11 cellular contexts compared by ENCODE assay signal in genomic region chr14:97218336-97218712, GRCh38.
DNase-seq lines count a peak whose midpoint lies in the region; ATAC-seq and TF ChIP-seq lines count a peak whose summit lies in the region.
"Had no signal": no experiment of that assay in that cellular context is flagged by ENCODE, and none has a peak within 500 bp of the region (broad histone marks: within the 10 kb centered on the region; RNA-seq: fewer than 3 reads in every experiment).

No MANE protein-coding gene starts in this region.

- H3K27ac ChIP-seq in suprapubic skin (no peak overlapping the region), transverse colon (no peak overlapping the region), PC-9 (no peak overlapping the region)

- H3K36me3 Mint-ChIP-seq in activated naive CD4-positive, alpha-beta T cell treated with anti-CD3 and anti-CD28 coated beads for 36 hours (ENCODE audit: low read depth), result no peaks in the 10 kb centered on the region
- H3K36me3 Mint-ChIP-seq in activated naive CD8-positive, alpha-beta T cell treated with anti-CD3 and anti-CD28 coated beads, Interleukin-2, amount 10 ng/mL, durations not matched to agents 7 days and 5 days, result peaks cover 2% of the 10 kb centered on the region

- TF ChIP-seq POLR2A in suprapubic skin (IDR thresholded peaks at IDR 0.05) (no peak), transverse colon (IDR thresholded peaks at IDR 0.05) (no peak)

- peaks cover 14% of the 10 kb centered on the region for H3K4me1 Mint-ChIP-seq in activated naive CD4-positive, alpha-beta T cell treated with anti-CD3 and anti-CD28 coated beads for 36 hours (ENCODE audit: low read depth)
- H3K4me1 Mint-ChIP-seq in activated naive CD8-positive, alpha-beta T cell treated with anti-CD3 and anti-CD28 coated beads, Interleukin-2, amount 10 ng/mL, durations not matched to agents 7 days and 5 days, result peaks cover 14% of the 10 kb centered on the region

- H3K4me3 ChIP-seq in suprapubic skin (peak overlapping the region; percentile 47), transverse colon (peak overlapping the region in 1 of 4 donors; percentile 41), PC-9 (no peak overlapping the region)

- no peaks in the 10 kb centered on the region for H3K9me3 ChIP-seq in suprapubic skin
- H3K9me3 ChIP-seq in transverse colon, result no peaks in the 10 kb centered on the region
- H3K9me3 ChIP-seq in PC-9 (ENCODE audit: insufficient read depth, low read depth), result no peaks in the 10 kb centered on the region

- peaks cover 3% of the 10 kb centered on the region for H3K27me3 Mint-ChIP-seq in activated naive CD4-positive, alpha-beta T cell treated with anti-CD3 and anti-CD28 coated beads for 36 hours (ENCODE audit: low read depth)
- peaks cover 45% of the 10 kb centered on the region for H3K27me3 Mint-ChIP-seq in activated naive CD8-positive, alpha-beta T cell treated with anti-CD3 and anti-CD28 coated beads, Interleukin-2, amount 10 ng/mL, durations not matched to agents 7 days and 5 days

- H3K9me3 Mint-ChIP-seq in activated naive CD4-positive, alpha-beta T cell treated with anti-CD3 and anti-CD28 coated beads for 36 hours, result no peaks in the 10 kb centered on the region
- no peaks in the 10 kb centered on the region for H3K9me3 Mint-ChIP-seq in activated naive CD8-positive, alpha-beta T cell treated with anti-CD3 and anti-CD28 coated beads, Interleukin-2, amount 10 ng/mL, durations not matched to agents 7 days and 5 days

- no TSS peak for BruUV-seq in PC-9 (replicated peaks; lab: Mats Ljungman, UMichigan)

- H3K4me2 ChIP-seq in PC-9, result no peak overlapping the region

- no peaks in the 10 kb centered on the region for H4K20me1 ChIP-seq in PC-9 (ENCODE audit: insufficient read depth)

- no peaks in the 10 kb centered on the region for H3K36me3 ChIP-seq in suprapubic skin
- H3K36me3 ChIP-seq in transverse colon, result no peaks in the 10 kb centered on the region
- no peaks in the 10 kb centered on the region for H3K36me3 ChIP-seq in PC-9 (ENCODE audit: low read depth)

- H2AFZ ChIP-seq in PC-9, result no peak overlapping the region

- H3K79me2 ChIP-seq in PC-9 (ENCODE audit: low read depth), result no peaks in the 10 kb centered on the region

- peak overlapping the region; percentile 72 for H3K4me3 Mint-ChIP-seq in activated naive CD4-positive, alpha-beta T cell treated with anti-CD3 and anti-CD28 coated beads for 36 hours
- H3K4me3 Mint-ChIP-seq in activated naive CD8-positive, alpha-beta T cell treated with anti-CD3 and anti-CD28 coated beads, Interleukin-2, amount 10 ng/mL, durations not matched to agents 7 days and 5 days, result peak overlapping the region; percentile 80

- no peak overlapping the region for H3K27ac Mint-ChIP-seq in activated naive CD4-positive, alpha-beta T cell treated with anti-CD3 and anti-CD28 coated beads for 36 hours
- H3K27ac Mint-ChIP-seq in activated naive CD8-positive, alpha-beta T cell treated with anti-CD3 and anti-CD28 coated beads, Interleukin-2, amount 10 ng/mL, durations not matched to agents 7 days and 5 days, result no peak overlapping the region
- H3K27ac Mint-ChIP-seq: activated CD8-positive, alpha-beta memory T cell treated with anti-CD3 and anti-CD28 coated beads, Interleukin-2, amount 10 ng/mL, durations not matched to agents 7 days and 5 days had no signal

- DNase-seq in activated naive CD4-positive, alpha-beta T cell treated with anti-CD3 and anti-CD28 coated beads for 36 hours, result no peak
- no peak for DNase-seq in activated naive CD4-positive, alpha-beta T cell treated with anti-CD3 and anti-CD28 coated beads, Interleukin-2, amount 50 U/mL, for 16 hours
- DNase-seq in activated naive CD8-positive, alpha-beta T cell treated with anti-CD3 and anti-CD28 coated beads, Interleukin-2, amount 10 ng/mL, durations not matched to agents 7 days and 5 days, result no peak
- DNase-seq in left kidney (ENCODE audit: low read depth, low spot score), result peak; percentile 48
- DNase-seq in suprapubic skin (ENCODE audit: low spot score in 2 of 2), result no peak
- DNase-seq in GM03348 (ENCODE audit: low spot score), result no peak
- DNase-seq in transverse colon, result no peak
- no peak for DNase-seq in PC-9
- DNase-seq: NCI-H1436 treated with DMSO at 0.1 percent for 48 hours had no signal

- TF ChIP-seq CTCF in suprapubic skin (IDR thresholded peaks at IDR 0.05), result no peak
- no peak for TF ChIP-seq CTCF in transverse colon (IDR thresholded peaks at IDR 0.05)
- TF ChIP-seq CTCF in PC-9 (conservative IDR thresholded peaks at IDR 0.05), result no peak

- TF ChIP-seq EP300 in suprapubic skin (IDR thresholded peaks at IDR 0.05) (no peak), transverse colon (IDR thresholded peaks at IDR 0.05; ENCODE audit: low read depth) (no peak)

- no peaks in the 10 kb centered on the region for H3K9me2 ChIP-seq in PC-9 (ENCODE audit: insufficient read depth)

- in situ Hi-C loops in transverse colon (cut with MboI; ENCODE audit: low pct_ligation_motif_present in 1 of 4, low pct_unique_long_range_greater_than_20kb in 1 of 4, low sequenced_read_pairs in 3 of 4), result no loop called here

- H3K4me1 ChIP-seq in suprapubic skin (peaks cover 29% of the 10 kb centered on the region), transverse colon (peaks cover 0 to 12% (median 8%) of the 10 kb centered on the region in 4 donors), PC-9 (replicated peaks; ENCODE audit: insufficient read depth) (no peaks in the 10 kb centered on the region)

- WGBS in suprapubic skin, result 7% methylated on average over 12 of the region's 13 CpGs
- WGBS in transverse colon (ENCODE audit: low coverage in 1 of 2), 2 donors, result 19 to 37% methylated on average over 5 to 13 of the region's 13 CpGs

- CTCF ChIA-PET in activated naive CD4-positive, alpha-beta T cell treated with anti-CD3 and anti-CD28 coated beads for 36 hours (lab: Charles Lee), result interaction anchor here (0.6 to 1.3 kb wide), 3 partner anchors 35 to 545 kb away, joined by 3 to 5 read pairs (median 4); no protein-coding TSS in a partner anchor
- CTCF ChIA-PET in PC-9 (lab: Charles Lee), result no interaction called here

- no peaks in the 10 kb centered on the region for H3F3A ChIP-seq in PC-9 (ENCODE audit: insufficient read depth, low read depth)

- peaks cover 35% of the 10 kb centered on the region for H3K27me3 ChIP-seq in suprapubic skin
- H3K27me3 ChIP-seq in transverse colon, result peaks cover 47% of the 10 kb centered on the region
- H3K27me3 ChIP-seq in PC-9 (ENCODE audit: insufficient read depth, low read depth), result peaks cover 70% of the 10 kb centered on the region

- POLR2A ChIA-PET in activated naive CD8-positive, alpha-beta T cell treated with anti-CD3 and anti-CD28 coated beads, Interleukin-2, amount 10 ng/mL, durations not matched to agents 7 days and 5 days (lab: Charles Lee), result no interaction called here
- POLR2A ChIA-PET in PC-9 (lab: Charles Lee; ENCODE audit: unreplicated experiment), result no interaction called here

- intact Hi-C loops in activated naive CD4-positive, alpha-beta T cell treated with anti-CD3 and anti-CD28 coated beads for 36 hours (cut with micrococcal nuclease), result loop anchor here (2.0 kb wide), 1 partner anchor 42 kb away; no protein-coding TSS in a partner anchor
- intact Hi-C loops in transverse colon (cut with DNase I; ENCODE audit: low total_unique reads), result no loop called here
- intact Hi-C loops in PC-9 (cut with micrococcal nuclease; ENCODE audit: unreplicated experiment), result no loop called here

- ATAC-seq in activated naive CD8-positive, alpha-beta T cell treated with anti-CD3 and anti-CD28 coated beads, Interleukin-2, amount 10 ng/mL, durations not matched to agents 7 days and 5 days (ENCODE audit: low read depth), result no peak
- ATAC-seq: left colon had no signal
